Comparison of ENCODE assay signal across 8 cellular contexts in genomic region chr1:157437301-157437700, GRCh38.
"Had no signal": no experiment of that assay in that cellular context is flagged by ENCODE, and none has a peak within 500 bp of the region (broad histone marks: within the 10 kb centered on the region; RNA-seq: fewer than 3 reads in every experiment).

No MANE protein-coding gene starts in this region.

- H3K27me3 ChIP-seq: neutrophil, right atrium auricular region, tibial artery had no signal

- H3K4me3 ChIP-seq: right atrium auricular region, tibial artery had no signal

- H3K27ac ChIP-seq: neutrophil, right atrium auricular region, tibial artery had no signal

- H3K9me3 ChIP-seq: neutrophil, right atrium auricular region, tibial artery had no signal

- DNase-seq: endodermal cell, hippocampal formation, naive B cell, small intestine, T-helper 2 cell, tibial artery had no signal

- H3K36me3 ChIP-seq: neutrophil, right atrium auricular region, tibial artery had no signal

- H3K4me1 ChIP-seq: right atrium auricular region, tibial artery had no signal
